Comparison of ENCODE assay signal across 1 cellular context in genomic region chr2:47984041-47984440, GRCh38.
TF ChIP-seq lines count a peak whose summit lies in the region.

No MANE protein-coding gene starts in this region.

TF ChIP-seq in K562, 482 proteins besides CTCF, POLR2A, EP300 and RAD21 (continued from another document and continues in another):
- TF ChIP-seq RERE (CRISPR knock-in tag; IDR thresholded peaks at IDR 0.05; ENCODE audit: borderline replicate concordance) = no peak
- no peak for TF ChIP-seq TFAP4 (CRISPR knock-in tag; IDR thresholded peaks at IDR 0.05; ENCODE audit: borderline replicate concordance)
- no peak for TF ChIP-seq MAX (CRISPR knock-in tag; IDR thresholded peaks at IDR 0.05)
- no peak for TF ChIP-seq STAT5A (IDR thresholded peaks at IDR 0.05; ENCODE audit: borderline replicate concordance, low read length)
- TF ChIP-seq CEBPB (tag; IDR thresholded peaks at IDR 0.05) = no peak
- TF ChIP-seq NFE2 (IDR thresholded peaks at IDR 0.05; ENCODE audit: low read depth) = no peak
- no peak for TF ChIP-seq FUS (optimal IDR thresholded peaks at IDR 0.05; ENCODE audit: low read depth, low read length)
- TF ChIP-seq ZNF79 (CRISPR knock-in tag; IDR thresholded peaks at IDR 0.05; ENCODE audit: low read depth) = no peak
- TF ChIP-seq TEAD4 (IDR thresholded peaks at IDR 0.05; ENCODE audit: low read length) = peak; percentile 90
- no peak for TF ChIP-seq TEAD4 (CRISPR knock-in tag; IDR thresholded peaks at IDR 0.05; ENCODE audit: borderline replicate concordance)
- TF ChIP-seq SNRNP70 (optimal IDR thresholded peaks at IDR 0.05; ENCODE audit: low read depth, low read length) = no peak
- TF ChIP-seq MNT (conservative IDR thresholded peaks at IDR 0.05) = no peak
- TF ChIP-seq DEAF1 (CRISPR knock-in tag; IDR thresholded peaks at IDR 0.05) = no peak
- TF ChIP-seq HMBOX1 (IDR thresholded peaks at IDR 0.05) = peak; percentile 94
- no peak for TF ChIP-seq JUN (IDR thresholded peaks at IDR 0.05; ENCODE audit: borderline replicate concordance, low read depth, low read length)
- TF ChIP-seq JUN (CRISPR knock-in tag; IDR thresholded peaks at IDR 0.05; ENCODE audit: borderline replicate concordance) = no peak
- TF ChIP-seq CCAR2 (IDR thresholded peaks at IDR 0.05; ENCODE audit: low read depth, low read length) = no peak
- no peak for TF ChIP-seq DPF2 (IDR thresholded peaks at IDR 0.05)
- TF ChIP-seq IRF9 (tag; IDR thresholded peaks at IDR 0.05) = no peak
- 0 out of 2 replicates have a peak, but pooled peaks have one; percentile 50 for TF ChIP-seq SMAD3 (CRISPR knock-in tag; conservative IDR thresholded peaks at IDR 0.05)
- no peak for TF ChIP-seq PTRF (tag; IDR thresholded peaks at IDR 0.05)
- TF ChIP-seq USF1 (CRISPR knock-in tag; IDR thresholded peaks at IDR 0.05) = no peak
- TF ChIP-seq ZNF436 (CRISPR knock-in tag; IDR thresholded peaks at IDR 0.05) = no peak
- TF ChIP-seq MCM2 (IDR thresholded peaks at IDR 0.05; ENCODE audit: low read depth) = no peak
- TF ChIP-seq EWSR1 (IDR thresholded peaks at IDR 0.05; ENCODE audit: borderline replicate concordance, low read depth, partially characterized antibody) = no peak
- TF ChIP-seq ATF4 (CRISPR knock-in tag; IDR thresholded peaks at IDR 0.05) = 0 out of 2 replicates have a peak, but pooled peaks have one; percentile 26
- no peak for TF ChIP-seq THAP7 (CRISPR knock-in tag; IDR thresholded peaks at IDR 0.05)
- TF ChIP-seq GABPB2 (CRISPR knock-in tag; conservative IDR thresholded peaks at IDR 0.05) = no peak
- no peak for TF ChIP-seq SMAD4 (CRISPR knock-in tag; conservative IDR thresholded peaks at IDR 0.05)
- no peak for TF ChIP-seq REST (CRISPR knock-in tag; IDR thresholded peaks at IDR 0.05; ENCODE audit: low read depth)
- peak; percentile 46; the same call in 1 of the 2 replicates for TF ChIP-seq FOXM1 (IDR thresholded peaks at IDR 0.05; ENCODE audit: low read depth)
- no peak for TF ChIP-seq FOXM1 (CRISPR knock-in tag; IDR thresholded peaks at IDR 0.05; ENCODE audit: low read depth)
- no peak for TF ChIP-seq ZNF239 (CRISPR knock-in tag; IDR thresholded peaks at IDR 0.05)
- TF ChIP-seq RNF2 (IDR thresholded peaks at IDR 0.05) = peak; percentile 58; the same call in 1 of the 2 replicates
- TF ChIP-seq ILK (tag; IDR thresholded peaks at IDR 0.05; ENCODE audit: borderline replicate concordance, low read depth) = no peak
- TF ChIP-seq E2F6 (IDR thresholded peaks at IDR 0.05; ENCODE audit: borderline replicate concordance in 1 of 2, extremely low read depth in 1 of 2, insufficient read depth in 1 of 2, insufficient read length in 1 of 2, low read depth in 1 of 2, low read length in 1 of 2, poor library complexity in 1 of 2, severe bottlenecking in 1 of 2) = no peak
- no peak for TF ChIP-seq NR1H2 (CRISPR knock-in tag; IDR thresholded peaks at IDR 0.05)
